ENCODE assay signal across 8 cellular contexts in the genomic region with DNA sequence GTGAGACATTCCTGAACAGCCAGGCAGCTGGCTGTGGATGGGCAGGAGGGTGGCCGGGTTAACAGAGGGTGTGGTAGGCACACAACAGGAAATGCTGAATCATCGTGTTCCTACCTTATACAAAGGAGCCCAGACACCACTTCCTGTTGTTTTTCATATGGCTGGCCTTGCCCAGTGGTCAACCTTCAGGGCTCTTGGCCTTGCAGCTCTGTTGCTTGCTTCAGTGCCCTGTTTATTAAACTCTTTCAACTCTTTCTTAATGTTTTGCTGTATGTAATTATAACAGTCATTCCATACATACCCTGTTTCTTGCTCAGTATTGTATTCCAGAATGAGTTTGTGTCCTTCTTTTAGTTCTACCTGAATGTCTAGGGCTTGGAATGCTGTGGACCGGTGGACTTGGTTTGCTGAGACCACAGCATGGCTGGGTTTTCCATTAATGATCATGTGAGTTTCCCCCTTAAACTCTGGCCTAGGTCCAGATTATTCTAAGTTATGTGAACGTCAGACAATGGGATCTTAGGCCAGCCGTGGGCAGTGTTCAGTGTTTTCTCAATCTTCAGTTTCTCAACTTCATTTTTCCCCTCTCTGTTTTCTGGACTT. TPM values are rescaled to one million over a fixed set of nuclear protein-coding genes. Genes with fewer than 3 reads are reported as not detected.
DNase-seq lines count a peak whose midpoint lies in the region; ATAC-seq and TF ChIP-seq lines count a peak whose summit lies in the region.

No MANE protein-coding gene starts in this region.

- peak overlapping the region; percentile 35 to 60 for H3K4me3 Mint-ChIP-seq in activated T-cell treated with anti-CD3 and anti-CD28 coated beads, Interleukin-2, amount 50 U/mL, for 72 hours
- H3K4me3 Mint-ChIP-seq in stimulated activated memory B cell treated with anti-CD40 and anti-IgM and Interleukin-4, amounts not matched to agents 10 μg/mL and 1 μg/mL and 100 μg/mL, for 72 hours: peak overlapping the region; percentile 9

- H3K27ac ChIP-seq in left ventricle myocardium inferior (replicated peaks): peak overlapping the region; percentile 89

- H3K27me3 ChIP-seq in left ventricle myocardium inferior (ENCODE audit: low read depth): no peaks in the 10 kb centered on the region

- peak; percentile 65 for ATAC-seq in HG02840 (IDR thresholded peaks at IDR 0.05; ENCODE audit: low FRiP score, unreplicated experiment)
- ATAC-seq in activated T-cell treated with anti-CD3 and anti-CD28 coated beads, Interleukin-2, amount 50 U/mL, for 72 hours (replicated peaks in 1 of 2): peak; percentile 83 to 97
- ATAC-seq in stimulated activated memory B cell treated with anti-CD40 and anti-IgM and Interleukin-4, amounts not matched to agents 10 μg/mL and 1 μg/mL and 100 μg/mL, for 72 hours: peak; percentile 88

- H3K27me3 Mint-ChIP-seq in activated T-cell treated with anti-CD3 and anti-CD28 coated beads, Interleukin-2, amount 50 U/mL, for 72 hours (ENCODE audit: low read depth): no peaks in the 10 kb centered on the region
- H3K27me3 Mint-ChIP-seq in stimulated activated memory B cell treated with anti-CD40 and anti-IgM and Interleukin-4, amounts not matched to agents 10 μg/mL and 1 μg/mL and 100 μg/mL, for 72 hours: no peaks in the 10 kb centered on the region

- no peaks in the 10 kb centered on the region for H3K36me3 ChIP-seq in left ventricle myocardium inferior

- peak overlapping the region; percentile 93 for H3K27ac Mint-ChIP-seq in activated T-cell treated with anti-CD3 and anti-CD28 coated beads, Interleukin-2, amount 50 U/mL, for 72 hours
- peak overlapping the region; percentile 96 for H3K27ac Mint-ChIP-seq in stimulated activated memory B cell treated with anti-CD40 and anti-IgM and Interleukin-4, amounts not matched to agents 10 μg/mL and 1 μg/mL and 100 μg/mL, for 72 hours

- peaks cover 32% of the 10 kb centered on the region for H3K4me1 ChIP-seq in left ventricle myocardium inferior

- H3K9me3 Mint-ChIP-seq in activated T-cell treated with anti-CD3 and anti-CD28 coated beads, Interleukin-2, amount 50 U/mL, for 72 hours: no peaks in the 10 kb centered on the region
- H3K9me3 Mint-ChIP-seq in stimulated activated memory B cell treated with anti-CD40 and anti-IgM and Interleukin-4, amounts not matched to agents 10 μg/mL and 1 μg/mL and 100 μg/mL, for 72 hours: no peaks in the 10 kb centered on the region

- peaks cover 37% of the 10 kb centered on the region for H3K4me1 Mint-ChIP-seq in activated T-cell treated with anti-CD3 and anti-CD28 coated beads, Interleukin-2, amount 50 U/mL, for 72 hours (ENCODE audit: low read depth)
- peaks cover 44% of the 10 kb centered on the region for H3K4me1 Mint-ChIP-seq in stimulated activated memory B cell treated with anti-CD40 and anti-IgM and Interleukin-4, amounts not matched to agents 10 μg/mL and 1 μg/mL and 100 μg/mL, for 72 hours

- intact Hi-C loops in left ventricle myocardium inferior (cut with micrococcal nuclease): loop anchor here (10.0 kb wide), 1 partner anchor 96 kb away; a partner anchor contains a TSS

- H3K9me3 ChIP-seq in left ventricle myocardium inferior (replicated peaks): no peaks in the 10 kb centered on the region

- H3K4me3 ChIP-seq in left ventricle myocardium inferior: no peak overlapping the region

- no peak for TF ChIP-seq CTCF in left ventricle myocardium inferior (IDR thresholded peaks at IDR 0.05; ENCODE audit: borderline replicate concordance)

- H3K36me3 Mint-ChIP-seq in activated T-cell treated with anti-CD3 and anti-CD28 coated beads, Interleukin-2, amount 50 U/mL, for 72 hours (ENCODE audit: insufficient read depth in 2 of 2): no peaks in the 10 kb centered on the region
- H3K36me3 Mint-ChIP-seq in stimulated activated memory B cell treated with anti-CD40 and anti-IgM and Interleukin-4, amounts not matched to agents 10 μg/mL and 1 μg/mL and 100 μg/mL, for 72 hours: no peaks in the 10 kb centered on the region

- peak; percentile 33 for DNase-seq in stimulated activated CD4-positive, alpha-beta T cell treated with anti-CD3 and anti-CD28 coated beads, Interleukin-15, amount 100 ng/mL, for 24 hours
- DNase-seq in stimulated activated CD4-positive, alpha-beta T cell treated with anti-CD3 and anti-CD28 coated beads, Interleukin-4, amount 100 ng/mL, for 1 hour: no peak
- DNase-seq in NCI-H226: peak; percentile 85
- DNase-seq in activated T-cell treated with anti-CD3 and anti-CD28 coated beads, Interleukin-2, amount 50 U/mL, for 72 hours: peak; percentile 19 to 48
- DNase-seq in left ventricle myocardium inferior: peak; percentile 18
- no peak for DNase-seq in NCI-H1092 (lab: John Stamatoyannopoulos, UW)

RNA-seq across cellular contexts. Expression of a gene that starts 11.9 kb away (rescaled TPM):
- under 1 TPM; 0.24 to 0.67 TPM for total RNA-seq in activated T-cell treated with anti-CD3 and anti-CD28 coated beads, Interleukin-2, amount 50 U/mL, for 72 hours
- total RNA-seq in left ventricle myocardium inferior: 0.16 TPM

Comparison
In these comparisons a context has a peak if more than half of its experiments do, and no peak if none do; other contexts are left out.
1. DNase-seq: peak in stimulated activated CD4-positive, alpha-beta T cell treated with anti-CD3 and anti-CD28 coated beads, Interleukin-15, amount 100 ng/mL, for 24 hours (single experiment), NCI-H226 (single experiment), activated T-cell treated with anti-CD3 and anti-CD28 coated beads, Interleukin-2, amount 50 U/mL, for 72 hours (2 of 2) and left ventricle myocardium inferior (single experiment); none in stimulated activated CD4-positive, alpha-beta T cell treated with anti-CD3 and anti-CD28 coated beads, Interleukin-4, amount 100 ng/mL, for 1 hour (single experiment) and NCI-H1092 (single experiment).
2. Peak in every context shown above with its lines, with median percentiles within 50 percentile points of each other: ATAC-seq.